In genomic region chr16:1613240-1613639, GRCh38 we compare ENCODE assay signal across 8 cellular contexts. TPM values are rescaled to one million over a fixed set of nuclear protein-coding genes. Genes with fewer than 3 reads are reported as not detected.
DNase-seq lines count a peak whose midpoint lies in the region; ATAC-seq and TF ChIP-seq lines count a peak whose summit lies in the region.

No MANE protein-coding gene starts in this region.

- H3K27me3 ChIP-seq in esophagus (ENCODE audit: control insufficient read depth in 1 of 2, insufficient read depth in 2 of 2, low read length in 2 of 2) (no peaks in the 10 kb centered on the region), psoas muscle (ENCODE audit: insufficient read depth in 3 of 3, low read length in 2 of 3) (no peaks in the 10 kb centered on the region)

- H3K36me3 Mint-ChIP-seq in T-cell = peaks cover 23% of the 10 kb centered on the region

- ATAC-seq in T-cell (replicated peaks in 1 of 4) (no peak), psoas muscle (no peak)

- 0 to 3% methylated on average over 19 of the region's 19 CpGs for WGBS in esophagus, 2 donors
- WGBS in psoas muscle, 3 donors = 4 to 6% (median 4%) methylated on average over 19 of the region's 19 CpGs

- H3K9me3 ChIP-seq in esophagus (ENCODE audit: control insufficient read depth in 2 of 2, insufficient read depth in 1 of 2, low read depth in 1 of 2, low read length in 1 of 2) (no peaks in the 10 kb centered on the region), psoas muscle (no peaks in the 10 kb centered on the region)

- H3K4me1 Mint-ChIP-seq in T-cell = peaks cover 26 to 39% (median 38%) of the 10 kb centered on the region in 3 donors

- H3K27ac ChIP-seq in esophagus (ENCODE audit: low read depth in 2 of 2, low read length in 1 of 2) (peak overlapping the region; percentile 3 to 87), psoas muscle (peak overlapping the region; percentile 90)

- peaks cover 0 to 3% (median 0%) of the 10 kb centered on the region in 3 donors for H3K9me3 Mint-ChIP-seq in T-cell

- H3K27me3 Mint-ChIP-seq in T-cell = peaks cover 0 to 5% of the 10 kb centered on the region in 2 donors

- POLR2A ChIA-PET in T-cell (lab: Charles Lee) = no interaction called here

- peaks cover 0 to 8% of the 10 kb centered on the region in 2 donors for H3K36me3 ChIP-seq in esophagus (ENCODE audit: control insufficient read depth in 2 of 2, insufficient read depth in 2 of 2, low read length in 1 of 2)
- H3K36me3 ChIP-seq in psoas muscle (ENCODE audit: insufficient read depth in 1 of 2, low read depth in 1 of 2) = peaks cover 0 to 30% of the 10 kb centered on the region in 2 donors

- peak overlapping the region; percentile 86 to 92 for H3K4me3 ChIP-seq in esophagus (ENCODE audit: low read depth in 1 of 2, low read length in 2 of 2)
- H3K4me3 ChIP-seq in psoas muscle = peak overlapping the region; percentile 94

- peak overlapping the region; percentile 84 to 86 (median 86) for H3K4me3 Mint-ChIP-seq in T-cell

- peak; percentile 11 for DNase-seq in activated naive CD4-positive, alpha-beta T cell treated with Interleukin-2 at 50 U/mL for 16 hours
- no peak for DNase-seq in activated naive CD4-positive, alpha-beta T cell (lab: John Stamatoyannopoulos, UW)
- DNase-seq in T-cell = peak in 4 of 34 experiments; percentile 5 to 31 (median 12)
- DNase-seq in psoas muscle = no peak
- DNase-seq in DMS114 treated with DMSO at 0.1 percent for 48 hours (lab: John Stamatoyannopoulos, UW; ENCODE audit: unreplicated experiment) = no peak
- DNase-seq in NCI-H1436 treated with DMSO at 0.1 percent for 48 hours (lab: John Stamatoyannopoulos, UW) = no peak
- DNase-seq in effector CD8-positive, alpha-beta T cell (lab: John Stamatoyannopoulos, UW) = no peak

- CTCF ChIA-PET in T-cell (lab: Charles Lee) = no interaction called here

- H3K27ac Mint-ChIP-seq in T-cell = peak overlapping the region; percentile 44 to 74

- H3K4me1 ChIP-seq in esophagus (ENCODE audit: control insufficient read depth in 2 of 2, insufficient read depth in 2 of 2, low read length in 1 of 2) = peaks cover 0 to 9% of the 10 kb centered on the region in 2 donors
- peaks cover 44% of the 10 kb centered on the region for H3K4me1 ChIP-seq in psoas muscle

- intact Hi-C loops in psoas muscle (cut with DNase I) = loop anchor here (5.0 to 10.0 kb wide), 4 partner anchors 64 to 322 kb away; partner anchors contain the start of genes MAPK8IP3 (in 2 of the 2), TELO2 (in 2 of the 2) and JPT2 (in 1 of the 2)

- no peak for TF ChIP-seq CTCF in psoas muscle (IDR thresholded peaks at IDR 0.05)

RNA-seq across cellular contexts. Expression of gene CRAMP1, which starts 1.1 kb away (rescaled TPM):
- total RNA-seq in T-cell (10 to 100 TPM; 26.4 to 36.4 (median 33.0) TPM), psoas muscle (10 to 100 TPM in 2 of 4 donors, 1 to 10 TPM in 2; 7.6 to 13.1 (median 10.5) TPM)
- polyA plus RNA-seq in esophagus (10 to 100 TPM in 1 of 2 donors, 1 to 10 TPM in 1; 4.8 to 10.5 TPM), psoas muscle (1 to 10 TPM; 3.3 to 8.6 (median 3.8) TPM)

RNA-seq across cellular contexts. Expression of gene IFT140, which starts 1.4 kb away (rescaled TPM):
- 10 to 100 TPM in 2 of 5 donors, 1 to 10 TPM in 3; 5.5 to 19.8 (median 8.1) TPM for total RNA-seq in T-cell
- 1 to 10 TPM; 4.3 to 8.8 TPM for polyA plus RNA-seq in esophagus
- total RNA-seq in psoas muscle = 1 to 10 TPM; 3.0 to 5.0 (median 4.2) TPM
- 1 to 10 TPM; 2.6 to 3.9 (median 3.0) TPM for polyA plus RNA-seq in psoas muscle
